22 cellular contexts compared by ENCODE assay signal in genomic region chr19:58045411-58046050, GRCh38. TPM values are rescaled to one million over a fixed set of nuclear protein-coding genes. Genes with fewer than 3 reads are reported as not detected.
DNase-seq lines count a peak whose midpoint lies in the region; FAIRE-seq and TF ChIP-seq lines count a peak whose summit lies in the region.
"Had no signal": no experiment of that assay in that cellular context is flagged by ENCODE, and none has a peak within 500 bp of the region (broad histone marks: within the 10 kb centered on the region; RNA-seq: fewer than 3 reads in every experiment).

No MANE protein-coding gene starts in this region.

- peaks cover 43 to 49% of the 10 kb centered on the region in 2 donors for H3K9me3 ChIP-seq in neuronal stem cell (replicated peaks in 1 of 2; ENCODE audit: control insufficient read depth in 2 of 2, insufficient read depth in 1 of 2, low read depth in 1 of 2, low read length in 2 of 2)
- H3K9me3 ChIP-seq: HAP-1 had no signal

- no peak overlapping the region for H3K4ac ChIP-seq in neuronal stem cell (ENCODE audit: low read length)

- no CpG with 5 or more reads among the region's 24 CpGs for WGBS in neuronal stem cell (ENCODE audit: extremely low coverage in 2 of 2, insufficient read length in 2 of 2, insufficient replicate concordance in 1 of 2), 2 donors

- H3K4me2 ChIP-seq in neuronal stem cell (ENCODE audit: insufficient read depth, low read length, poor library complexity, severe bottlenecking): no peak overlapping the region
- H3K4me2 ChIP-seq: GM23338 had no signal

- H2BK12ac ChIP-seq in neuronal stem cell (ENCODE audit: low read length): no peak overlapping the region

- H3K27me3 ChIP-seq in neuronal stem cell (ENCODE audit: control insufficient read depth in 3 of 3, insufficient read depth in 3 of 3, low read depth in 1 of 3, low read length in 3 of 3): peaks cover 0 to 2% (median 0%) of the 10 kb centered on the region in 3 experiments

- no peak for TF ChIP-seq CTCF in progenitor cell of endocrine pancreas (IDR thresholded peaks at IDR 0.05; ENCODE audit: unreplicated experiment)

- H4K8ac ChIP-seq in neuronal stem cell (ENCODE audit: low read depth, low read length): no peak overlapping the region

- no peaks in the 10 kb centered on the region for H3K27me3 Mint-ChIP-seq in progenitor cell of endocrine pancreas
- H3K27me3 Mint-ChIP-seq: CD4-positive, alpha-beta memory T cell had no signal

- H3K4me3 ChIP-seq in neuronal stem cell (ENCODE audit: low read length in 2 of 2): no peak overlapping the region
- H3K4me3 ChIP-seq: GM23338, HAP-1 had no signal

- FAIRE-seq in HTR-8/SVneo (lab: Jason Lieb, UNC): no peak
- FAIRE-seq: GM12891, GM18507 had no signal

- DNase-seq in D341Med (ENCODE audit: low spot score) (peak; percentile 8), neuronal stem cell (ENCODE audit: low spot score) (no peak), posterior vena cava (ENCODE audit: low spot score) (peak; percentile 45), HTR-8/SVneo (ENCODE audit: insufficient read length, low spot score) (no peak), DMS114 treated with DMSO at 0.1 percent for 48 hours (lab: John Stamatoyannopoulos, UW; ENCODE audit: unreplicated experiment) (no peak), progenitor cell of endocrine pancreas (ENCODE audit: low spot score, unreplicated experiment) (no peak)
- DNase-seq: C1 segment of cervical spinal cord; Calu3; CD4-positive, alpha-beta memory T cell; COR-L47; DMS 273 treated with DMSO at 0.1 percent for 48 hours; DMS53; DMS79 treated with DMSO at 0.1 percent for 48 hours; GF-D8; HFFc6 had no signal

- H2AFZ ChIP-seq in neuronal stem cell (ENCODE audit: low read length): no peak overlapping the region
- H2AFZ ChIP-seq: GM23338 had no signal

- peak overlapping the region; percentile 93 for H3K23ac ChIP-seq in neuronal stem cell (ENCODE audit: low read depth, low read length, poor library complexity)

- peaks cover 4% of the 10 kb centered on the region for H3K36me3 Mint-ChIP-seq in progenitor cell of endocrine pancreas (ENCODE audit: insufficient read depth)

- no peak overlapping the region for H3K9ac ChIP-seq in neuronal stem cell (ENCODE audit: low read depth, low read length, poor library complexity)

- no peak overlapping the region for H4K91ac ChIP-seq in neuronal stem cell (ENCODE audit: low read depth, low read length, poor library complexity)

- H3K4me1 ChIP-seq in neuronal stem cell (ENCODE audit: control insufficient read depth in 2 of 2, insufficient read depth in 1 of 2, low read depth in 1 of 2, low read length in 2 of 2): peaks cover 0 to 2% of the 10 kb centered on the region in 2 donors
- H3K4me1 ChIP-seq: HAP-1 had no signal

- H3K27ac ChIP-seq in neuronal stem cell (replicated peaks; ENCODE audit: low read length): no peak overlapping the region

- no peak overlapping the region for H3K27ac Mint-ChIP-seq in progenitor cell of endocrine pancreas
- H3K27ac Mint-ChIP-seq: GM23338, HFFc6 had no signal

- no peak overlapping the region for H3K18ac ChIP-seq in neuronal stem cell (ENCODE audit: low read length)

- H3K4me1 Mint-ChIP-seq in progenitor cell of endocrine pancreas (ENCODE audit: low read depth): no peaks in the 10 kb centered on the region
- H3K4me1 Mint-ChIP-seq: CD4-positive, alpha-beta memory T cell; GM23338 had no signal

- H3K4me3 Mint-ChIP-seq in progenitor cell of endocrine pancreas (ENCODE audit: low read depth): no peak overlapping the region
- H3K4me3 Mint-ChIP-seq: CD4-positive, alpha-beta memory T cell; GM23338; HFFc6 had no signal

- no peak overlapping the region for H2AK5ac ChIP-seq in neuronal stem cell (ENCODE audit: low read depth, low read length)

- no peak overlapping the region for H2BK15ac ChIP-seq in neuronal stem cell (ENCODE audit: low read length)

- no peak overlapping the region for H2BK120ac ChIP-seq in neuronal stem cell (ENCODE audit: low read depth, low read length)

- H3K79me1 ChIP-seq in neuronal stem cell (ENCODE audit: low read depth, low read length): peaks cover 5% of the 10 kb centered on the region

- intact Hi-C loops in posterior vena cava (cut with DNase I): no loop called here

- H3K9me3 Mint-ChIP-seq in progenitor cell of endocrine pancreas (ENCODE audit: low read depth): peaks cover 31% of the 10 kb centered on the region

- no peaks in the 10 kb centered on the region for H3K36me3 ChIP-seq in neuronal stem cell (replicated peaks in 1 of 2; ENCODE audit: control insufficient read depth in 2 of 2, insufficient read depth in 2 of 2, low read length in 2 of 2)
- H3K36me3 ChIP-seq: HAP-1 had no signal

- H3K14ac ChIP-seq in neuronal stem cell (ENCODE audit: low read length): peak overlapping the region; percentile 56

- H2BK5ac ChIP-seq in neuronal stem cell (ENCODE audit: low read length): no peak overlapping the region

RNA-seq across cellular contexts. Expression of gene ZSCAN1, which starts 11.7 kb away (rescaled TPM):
- polyA plus RNA-seq in neuronal stem cell (2013, experiment 1 of 2): 13.3 TPM
- polyA plus RNA-seq in neuronal stem cell (2013, experiment 2 of 2): 13.9 TPM
- total RNA-seq in posterior vena cava (not detected), progenitor cell of endocrine pancreas (4.8 and 6.7 TPM in 2 replicates)
- total RNA-seq: Calu3; CD4-positive, alpha-beta memory T cell; Daoy; G401; H4; HFFc6 had no signal
- polyA plus RNA-seq: CD4-positive, alpha-beta memory T cell had no signal

RNA-seq across cellular contexts. Expression of gene ZNF135, which starts 13.6 kb away (rescaled TPM):
- polyA plus RNA-seq in neuronal stem cell (2013, experiment 1 of 2): 4.0 TPM
- polyA plus RNA-seq in neuronal stem cell (2013, experiment 2 of 2): 4.1 TPM
- total RNA-seq in posterior vena cava: 1 to 10 TPM; 4.1 to 5.5 TPM
- 17.3 and 17.9 TPM in 2 replicates for total RNA-seq in progenitor cell of endocrine pancreas
- total RNA-seq: Calu3, G401, H4 had no signal

RNA-seq across cellular contexts. Expression of gene ZNF606, which starts 42.9 kb away (rescaled TPM):
- 24.8 TPM for polyA plus RNA-seq in neuronal stem cell (2013, experiment 1 of 2)
- 24.2 TPM for polyA plus RNA-seq in neuronal stem cell (2013, experiment 2 of 2)
- 10 to 100 TPM in 1 of 2 donors, 1 to 10 TPM in 1; 9.0 to 10.1 TPM for total RNA-seq in posterior vena cava
- 48.6 and 49.0 TPM in 2 replicates for total RNA-seq in progenitor cell of endocrine pancreas

RNA-seq across cellular contexts. Expression of gene ZSCAN18, which starts 52.5 kb away (rescaled TPM):
- polyA plus RNA-seq in neuronal stem cell (2013, experiment 1 of 2): 86.6 TPM
- polyA plus RNA-seq in neuronal stem cell (2013, experiment 2 of 2): 88.6 TPM
- total RNA-seq in posterior vena cava (10 to 100 TPM; 45.3 to 62.3 TPM), progenitor cell of endocrine pancreas (111 and 118 TPM in 2 replicates)

Comparison
In these comparisons a context has a peak if more than half of its experiments do, and no peak if none do; other contexts are left out.
1. DNase-seq: peak in D341Med (single experiment) and posterior vena cava (single experiment); none in neuronal stem cell (single experiment), HTR-8/SVneo (single experiment), DMS114 treated with DMSO at 0.1 percent for 48 hours (single experiment) and progenitor cell of endocrine pancreas (single experiment).